In genomic region chr2:152335016-152335850, GRCh38 we compare ENCODE assay signal across 1 cellular context.
TF ChIP-seq lines count a peak whose summit lies in the region.

Gene FMNL2, plus strand, starts transcription at chr2:152335174.

TF ChIP-seq in HepG2, 621 proteins besides CTCF, POLR2A, EP300 and RAD21 (continued from another document and continues in another):
- TF ChIP-seq ZNF407 (CRISPR knock-in tag; IDR thresholded peaks at IDR 0.05; ENCODE audit: not compliant biosample characterization) (peak; percentile 56), SNAPC5 (CRISPR knock-in tag; IDR thresholded peaks at IDR 0.05; ENCODE audit: borderline replicate concordance) (no peak), CENPT (CRISPR knock-in tag; IDR thresholded peaks at IDR 0.05; ENCODE audit: low read depth) (peak; percentile 80; the same call in 1 of the 2 replicates), LRRFIP1 (CRISPR knock-in tag; conservative IDR thresholded peaks at IDR 0.05) (no peak), TEAD2 (CRISPR knock-in tag; IDR thresholded peaks at IDR 0.05) (0 out of 2 replicates have a peak, but pooled peaks have one; percentile 65), ISX (CRISPR knock-in tag; conservative IDR thresholded peaks at IDR 0.05) (0 out of 2 replicates have a peak, but pooled peaks have one; percentile 53), CEBPZ (IDR thresholded peaks at IDR 0.05; ENCODE audit: low read length) (no peak), ZNF138 (CRISPR knock-in tag; IDR thresholded peaks at IDR 0.05; ENCODE audit: low read depth) (peak; percentile 56; the same call in 1 of the 2 replicates), MYPOP (CRISPR knock-in tag; IDR thresholded peaks at IDR 0.05) (peak; percentile 74; the same call in 1 of the 2 replicates), FOSL1 (CRISPR knock-in tag; IDR thresholded peaks at IDR 0.05; ENCODE audit: borderline replicate concordance) (0 out of 2 replicates have a peak, but pooled peaks have one; percentile 26), MXI1 (IDR thresholded peaks at IDR 0.05; ENCODE audit: borderline replicate concordance, low read depth, low read length) (peak; percentile 82; the same call in 2 of the 3 replicates), FOXM1 (CRISPR knock-in tag; IDR thresholded peaks at IDR 0.05) (no peak), CENPBD1 (CRISPR knock-in tag; IDR thresholded peaks at IDR 0.05; ENCODE audit: borderline replicate concordance, low read depth) (no peak), SAFB2 (CRISPR knock-in tag; IDR thresholded peaks at IDR 0.05; ENCODE audit: borderline replicate concordance, low read depth) (0 out of 2 replicates have a peak, but pooled peaks have one; percentile 54), ZNF224 (CRISPR knock-in tag; IDR thresholded peaks at IDR 0.05) (peak; percentile 92; the same call in 1 of the 2 replicates), CAMTA2 (CRISPR knock-in tag; IDR thresholded peaks at IDR 0.05; ENCODE audit: borderline replicate concordance) (no peak), SMARCC2 (IDR thresholded peaks at IDR 0.05) (no peak), ZBTB37 (CRISPR knock-in tag; IDR thresholded peaks at IDR 0.05) (no peak), ZNF724P (CRISPR knock-in tag; IDR thresholded peaks at IDR 0.05; ENCODE audit: borderline replicate concordance) (peak; percentile 72; the same call in 1 of the 2 replicates), NFIC (IDR thresholded peaks at IDR 0.05; ENCODE audit: low read length) (no peak), MIER2 (CRISPR knock-in tag; IDR thresholded peaks at IDR 0.05) (peak; percentile 39; the same call in 1 of the 2 replicates), REPIN1 (CRISPR knock-in tag; IDR thresholded peaks at IDR 0.05; ENCODE audit: borderline replicate concordance, low read depth) (peak; percentile 84), ZC3H4 (CRISPR knock-in tag; IDR thresholded peaks at IDR 0.05; ENCODE audit: borderline replicate concordance) (no peak), ZNF788 (CRISPR knock-in tag; IDR thresholded peaks at IDR 0.05; ENCODE audit: borderline replicate concordance) (peak; percentile 85; the same call in 1 of the 2 replicates), ATF4 (CRISPR knock-in tag; IDR thresholded peaks at IDR 0.05) (peak in 1 of 2 experiments; percentile 50; a peak in 2 of 4 replicates), SALL1 (CRISPR knock-in tag; IDR thresholded peaks at IDR 0.05) (peak; percentile 87), ZNF569 (CRISPR knock-in tag; IDR thresholded peaks at IDR 0.05; ENCODE audit: borderline replicate concordance) (no peak), SATB2 (CRISPR knock-in tag; IDR thresholded peaks at IDR 0.05) (0 out of 2 replicates have a peak, but pooled peaks have one; percentile 71), NKX3-1 (CRISPR knock-in tag; IDR thresholded peaks at IDR 0.05) (peak; percentile 94), ZBTB1 (CRISPR knock-in tag; IDR thresholded peaks at IDR 0.05; ENCODE audit: borderline replicate concordance) (no peak), HMG20A (CRISPR knock-in tag; IDR thresholded peaks at IDR 0.05; ENCODE audit: borderline replicate concordance) (no peak), SCMH1 (CRISPR knock-in tag; IDR thresholded peaks at IDR 0.05; ENCODE audit: borderline replicate concordance) (no peak), PRDM15 (CRISPR knock-in tag; IDR thresholded peaks at IDR 0.05) (peak; percentile 64; the same call in 1 of the 2 replicates), TOE1 (CRISPR knock-in tag; IDR thresholded peaks at IDR 0.05) (peak; percentile 43; the same call in 1 of the 2 replicates)
